10 cellular contexts compared by ENCODE assay signal in genomic region chr1:23394664-23395063, GRCh38. TPM values are rescaled to one million over a fixed set of nuclear protein-coding genes. Genes with fewer than 3 reads are reported as not detected.
DNase-seq lines count a peak whose midpoint lies in the region; ATAC-seq and TF ChIP-seq lines count a peak whose summit lies in the region.
"Had no signal": no experiment of that assay in that cellular context is flagged by ENCODE, and none has a peak within 500 bp of the region (broad histone marks: within the 10 kb centered on the region; RNA-seq: fewer than 3 reads in every experiment).

No MANE protein-coding gene starts in this region.

- no peaks in the 10 kb centered on the region for H3K36me3 Mint-ChIP-seq in stimulated activated effector memory CD8-positive, alpha-beta T cell treated with anti-CD3 and anti-CD28 coated beads, Interleukin-12 subunit alpha, Interleukin-12 subunit beta, amount 100 ng/mL, for 72 hours

- no peaks in the 10 kb centered on the region for H3K9me3 ChIP-seq in cardiac muscle cell (ENCODE audit: low read depth)

- no peaks in the 10 kb centered on the region for H3K27me3 ChIP-seq in cardiac muscle cell

- peaks cover 5% of the 10 kb centered on the region for H3K36me3 ChIP-seq in cardiac muscle cell

- H3K4me3 Mint-ChIP-seq in stimulated activated effector memory CD8-positive, alpha-beta T cell treated with anti-CD3 and anti-CD28 coated beads, Interleukin-12 subunit alpha, Interleukin-12 subunit beta, amount 100 ng/mL, for 72 hours: no peak overlapping the region

- peak overlapping the region; percentile 94 for H3K27ac ChIP-seq in cardiac muscle cell

- peak; percentile 85 for ATAC-seq in SK-N-SH treated with all-trans-retinoic acid at 6 μM for 48 hours
- peak; percentile 33 for ATAC-seq in omental fat pad (ENCODE audit: low FRiP score)
- ATAC-seq in stimulated activated effector memory CD8-positive, alpha-beta T cell treated with anti-CD3 and anti-CD28 coated beads, Interleukin-12 subunit alpha, Interleukin-12 subunit beta, amount 100 ng/mL, for 72 hours: no peak
- ATAC-seq in HG03025 (IDR thresholded peaks at IDR 0.05; ENCODE audit: low FRiP score, unreplicated experiment): no peak

- H3K9me3 Mint-ChIP-seq in stimulated activated effector memory CD8-positive, alpha-beta T cell treated with anti-CD3 and anti-CD28 coated beads, Interleukin-12 subunit alpha, Interleukin-12 subunit beta, amount 100 ng/mL, for 72 hours: no peaks in the 10 kb centered on the region

- TF ChIP-seq CTCF in AG09309 (IDR thresholded peaks at IDR 0.05; ENCODE audit: control insufficient read depth, insufficient read depth, low read depth, low read length, missing control alignments) (peak; percentile 11), cardiac muscle cell (IDR thresholded peaks at IDR 0.05; ENCODE audit: low read depth, low read length) (peak; percentile 14), omental fat pad (IDR thresholded peaks at IDR 0.05) (no peak)

- no peak overlapping the region for H3K27ac Mint-ChIP-seq in stimulated activated effector memory CD8-positive, alpha-beta T cell treated with anti-CD3 and anti-CD28 coated beads, Interleukin-12 subunit alpha, Interleukin-12 subunit beta, amount 100 ng/mL, for 72 hours

- no peak overlapping the region for H3K4me3 ChIP-seq in AG09309 (ENCODE audit: control insufficient read depth, low read depth, low read length)
- no peak overlapping the region for H3K4me3 ChIP-seq in cardiac muscle cell

- DNase-seq in AG09309 (ENCODE audit: low read depth) (peak; percentile 50), cardiac muscle cell (ENCODE audit: low read depth in 1 of 2, low spot score in 1 of 2) (peak; percentile 47 to 96), omental fat pad (ENCODE audit: low spot score) (no peak), 8988T (no peak), NCI-H2029 treated with DMSO at 0.1 percent for 48 hours (lab: John Stamatoyannopoulos, UW) (no peak)
- DNase-seq in stimulated activated effector memory CD8-positive, alpha-beta T cell treated with anti-CD3 and anti-CD28 coated beads, Interleukin-12 subunit alpha, Interleukin-12 subunit beta, amount 100 ng/mL, for 72 hours (ENCODE audit: low spot score in 2 of 2): no peak
- DNase-seq: activated CD4-positive, CD25-positive, alpha-beta regulatory T cell; effector CD4-positive, alpha-beta T cell had no signal

- no peaks in the 10 kb centered on the region for H3K4me1 Mint-ChIP-seq in stimulated activated effector memory CD8-positive, alpha-beta T cell treated with anti-CD3 and anti-CD28 coated beads, Interleukin-12 subunit alpha, Interleukin-12 subunit beta, amount 100 ng/mL, for 72 hours

- peaks cover 29% of the 10 kb centered on the region for H3K4me1 ChIP-seq in cardiac muscle cell (ENCODE audit: low read depth)

TF ChIP-seq in SK-N-SH treated with all-trans-retinoic acid at 6 μM for 48 hours, 23 proteins besides CTCF, POLR2A, EP300 and RAD21:
- TF ChIP-seq, protein P1, sequence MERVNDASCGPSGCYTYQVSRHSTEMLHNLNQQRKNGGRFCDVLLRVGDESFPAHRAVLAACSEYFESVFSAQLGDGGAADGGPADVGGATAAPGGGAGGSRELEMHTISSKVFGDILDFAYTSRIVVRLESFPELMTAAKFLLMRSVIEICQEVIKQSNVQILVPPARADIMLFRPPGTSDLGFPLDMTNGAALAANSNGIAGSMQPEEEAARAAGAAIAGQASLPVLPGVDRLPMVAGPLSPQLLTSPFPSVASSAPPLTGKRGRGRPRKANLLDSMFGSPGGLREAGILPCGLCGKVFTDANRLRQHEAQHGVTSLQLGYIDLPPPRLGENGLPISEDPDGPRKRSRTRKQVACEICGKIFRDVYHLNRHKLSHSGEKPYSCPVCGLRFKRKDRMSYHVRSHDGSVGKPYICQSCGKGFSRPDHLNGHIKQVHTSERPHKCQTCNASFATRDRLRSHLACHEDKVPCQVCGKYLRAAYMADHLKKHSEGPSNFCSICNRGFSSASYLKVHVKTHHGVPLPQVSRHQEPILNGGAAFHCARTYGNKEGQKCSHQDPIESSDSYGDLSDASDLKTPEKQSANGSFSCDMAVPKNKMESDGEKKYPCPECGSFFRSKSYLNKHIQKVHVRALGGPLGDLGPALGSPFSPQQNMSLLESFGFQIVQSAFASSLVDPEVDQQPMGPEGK (CRISPR knock-in tag; IDR thresholded peaks at IDR 0.05; ENCODE audit: borderline replicate concordance): no peak
- TF ChIP-seq GLIS3 (CRISPR knock-in tag; IDR thresholded peaks at IDR 0.05) (no peak), SNAI2 (CRISPR knock-in tag; IDR thresholded peaks at IDR 0.05) (no peak), CSDC2 (CRISPR knock-in tag; IDR thresholded peaks at IDR 0.05) (no peak), ZFP3 (CRISPR knock-in tag; IDR thresholded peaks at IDR 0.05) (0 out of 2 replicates have a peak, but pooled peaks have one; percentile 48), TCF4 (CRISPR knock-in tag; IDR thresholded peaks at IDR 0.05; ENCODE audit: borderline replicate concordance) (no peak)
- TF ChIP-seq, protein P2, sequence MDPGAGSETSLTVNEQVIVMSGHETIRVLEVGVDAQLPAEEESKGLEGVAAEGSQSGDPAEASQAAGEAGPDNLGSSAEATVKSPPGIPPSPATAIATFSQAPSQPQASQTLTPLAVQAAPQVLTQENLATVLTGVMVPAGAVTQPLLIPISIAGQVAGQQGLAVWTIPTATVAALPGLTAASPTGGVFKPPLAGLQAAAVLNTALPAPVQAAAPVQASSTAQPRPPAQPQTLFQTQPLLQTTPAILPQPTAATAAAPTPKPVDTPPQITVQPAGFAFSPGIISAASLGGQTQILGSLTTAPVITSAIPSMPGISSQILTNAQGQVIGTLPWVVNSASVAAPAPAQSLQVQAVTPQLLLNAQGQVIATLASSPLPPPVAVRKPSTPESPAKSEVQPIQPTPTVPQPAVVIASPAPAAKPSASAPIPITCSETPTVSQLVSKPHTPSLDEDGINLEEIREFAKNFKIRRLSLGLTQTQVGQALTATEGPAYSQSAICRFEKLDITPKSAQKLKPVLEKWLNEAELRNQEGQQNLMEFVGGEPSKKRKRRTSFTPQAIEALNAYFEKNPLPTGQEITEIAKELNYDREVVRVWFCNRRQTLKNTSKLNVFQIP (CRISPR knock-in tag; IDR thresholded peaks at IDR 0.05; ENCODE audit: borderline replicate concordance, low read depth): no peak

RNA-seq across cellular contexts. Expression of gene ZNF436, which starts 25.0 kb away (rescaled TPM):
- total RNA-seq in cardiac muscle cell (46.3 and 52.1 TPM in 2 replicates), omental fat pad (10 to 100 TPM; 16.7 to 24.0 (median 18.4) TPM)
- 25.3 and 32.2 TPM in 2 replicates for polyA plus RNA-seq in cardiac muscle cell

RNA-seq across cellular contexts. Expression of gene TCEA3, which starts 29.9 kb away (rescaled TPM):
- total RNA-seq in cardiac muscle cell: 150 and 203 TPM in 2 replicates
- 174 and 198 TPM in 2 replicates for polyA plus RNA-seq in cardiac muscle cell
- total RNA-seq in omental fat pad: 10 to 100 TPM in 1 of 4 donors, 1 to 10 TPM in 3; 5.0 to 13.2 (median 7.5) TPM

RNA-seq across cellular contexts. Expression of gene HNRNPR, which starts 50.6 kb away (rescaled TPM):
- total RNA-seq in cardiac muscle cell (122 and 142 TPM in 2 replicates), omental fat pad (100 to 1,000 TPM in 1 of 4 donors, 10 to 100 TPM in 3; 70.7 to 101 (median 78.8) TPM)
- polyA plus RNA-seq in cardiac muscle cell: 149 and 154 TPM in 2 replicates

Comparison
In these comparisons a context has a peak if more than half of its experiments do, and no peak if none do; other contexts are left out.
1. DNase-seq: peak in AG09309 (single experiment) and cardiac muscle cell (2 of 2); none in omental fat pad (single experiment), stimulated activated effector memory CD8-positive, alpha-beta T cell treated with anti-CD3 and anti-CD28 coated beads, Interleukin-12 subunit alpha, Interleukin-12 subunit beta, amount 100 ng/mL, for 72 hours (0 of 2), 8988T (single experiment) and NCI-H2029 treated with DMSO at 0.1 percent for 48 hours (single experiment).
2. CTCF ChIP-seq: peak in AG09309 (single experiment) and cardiac muscle cell (single experiment); none in omental fat pad (0 of 3).
3. ATAC-seq: peak in SK-N-SH treated with all-trans-retinoic acid at 6 μM for 48 hours (single experiment) and omental fat pad (single experiment); none in stimulated activated effector memory CD8-positive, alpha-beta T cell treated with anti-CD3 and anti-CD28 coated beads, Interleukin-12 subunit alpha, Interleukin-12 subunit beta, amount 100 ng/mL, for 72 hours (single experiment) and HG03025 (single experiment).
4. RNA of gene TCEA3, which starts 29.9 kb away (total RNA-seq): 150 to 203 TPM in cardiac muscle cell; 5.0 to 13.2 TPM in omental fat pad; every median in the first group is over 10 times any median in the second.